9 cellular contexts compared by ENCODE assay signal in the genomic region with DNA sequence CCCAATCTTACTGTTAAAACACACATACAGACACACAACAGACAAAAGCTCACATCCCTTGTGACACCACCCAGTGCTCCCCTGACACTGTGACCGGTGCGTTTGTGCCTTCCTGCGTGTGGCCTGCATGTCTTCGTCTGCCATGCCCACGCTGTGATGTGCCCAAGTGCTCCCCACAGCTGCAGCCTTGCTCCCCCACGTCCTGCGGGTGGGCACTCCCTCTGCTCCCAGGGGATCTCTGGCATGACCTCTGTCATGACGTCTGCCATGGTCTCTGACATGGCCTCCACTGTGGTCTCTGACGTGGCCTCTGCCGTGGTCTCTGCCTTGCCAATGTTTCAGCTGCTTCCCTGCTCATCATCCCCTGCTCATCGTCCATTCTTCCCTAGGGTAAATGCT.
DNase-seq lines count a peak whose midpoint lies in the region; ATAC-seq and TF ChIP-seq lines count a peak whose summit lies in the region.
"Had no signal": no experiment of that assay in that cellular context is flagged by ENCODE, and none has a peak within 500 bp of the region (broad histone marks: within the 10 kb centered on the region; RNA-seq: fewer than 3 reads in every experiment).

No MANE protein-coding gene starts in this region.

- peaks cover 22 to 37% of the 10 kb centered on the region in 2 donors for H3K4me1 Mint-ChIP-seq in stimulated activated naive B cell treated with anti-CD40 and anti-IgM and Interleukin-4, amounts not matched to agents 10 μg/mL and 1 μg/mL and 100 μg/mL, for 72 hours

- H3K4me3 Mint-ChIP-seq in stimulated activated naive B cell treated with anti-CD40 and anti-IgM and Interleukin-4, amounts not matched to agents 10 μg/mL and 1 μg/mL and 100 μg/mL, for 72 hours: peak overlapping the region; percentile 86 to 88

- TF ChIP-seq CTCF in GM10266 (IDR thresholded peaks at IDR 0.05; ENCODE audit: control insufficient read depth, insufficient read depth, low read depth, missing control alignments): no peak

- DNase-seq in activated T-cell treated with anti-CD3 and anti-CD28 coated beads, Interleukin-2, amount 50 U/mL, for 1 hour: peak; percentile 16
- no peak for DNase-seq in activated T-cell treated with anti-CD3 and anti-CD28 coated beads, Interleukin-2, amount 50 U/mL, for 48 hours
- DNase-seq in activated naive CD4-positive, alpha-beta T cell treated with anti-CD3 and anti-CD28 coated beads, Interleukin-2, amount 50 U/mL, for 72 hours (ENCODE audit: low spot score in 2 of 2): no peak
- DNase-seq in stimulated activated naive B cell treated with anti-CD40 and anti-IgM and Interleukin-4, amounts not matched to agents 10 μg/mL and 1 μg/mL and 100 μg/mL, for 72 hours: peak; percentile 54
- DNase-seq in mucosa of gallbladder (ENCODE audit: low spot score): no peak
- DNase-seq in GM10266 (ENCODE audit: extremely low spot score): no peak
- DNase-seq in T1000 (lab: John Stamatoyannopoulos, UW): no peak
- DNase-seq: NCI-H187 had no signal

- no peaks in the 10 kb centered on the region for H3K36me3 Mint-ChIP-seq in activated naive CD4-positive, alpha-beta T cell treated with anti-CD3 and anti-CD28 coated beads, Interleukin-2, amount 50 U/mL, for 72 hours
- H3K36me3 Mint-ChIP-seq in stimulated activated naive B cell treated with anti-CD40 and anti-IgM and Interleukin-4, amounts not matched to agents 10 μg/mL and 1 μg/mL and 100 μg/mL, for 72 hours: peaks cover 4 to 7% of the 10 kb centered on the region in 2 donors

- H3K27ac Mint-ChIP-seq in activated naive CD4-positive, alpha-beta T cell treated with anti-CD3 and anti-CD28 coated beads, Interleukin-2, amount 50 U/mL, for 72 hours: peak overlapping the region; percentile 72 to 91
- peak overlapping the region; percentile 96 for H3K27ac Mint-ChIP-seq in stimulated activated naive B cell treated with anti-CD40 and anti-IgM and Interleukin-4, amounts not matched to agents 10 μg/mL and 1 μg/mL and 100 μg/mL, for 72 hours

- no peaks in the 10 kb centered on the region for H3K27me3 Mint-ChIP-seq in stimulated activated naive B cell treated with anti-CD40 and anti-IgM and Interleukin-4, amounts not matched to agents 10 μg/mL and 1 μg/mL and 100 μg/mL, for 72 hours

- peak; percentile 9 for ATAC-seq in HG02973 (IDR thresholded peaks at IDR 0.05; ENCODE audit: unreplicated experiment)
- ATAC-seq in activated naive CD4-positive, alpha-beta T cell treated with anti-CD3 and anti-CD28 coated beads, Interleukin-2, amount 50 U/mL, for 72 hours: peak in 1 of 2 donors; percentile 7
- peak; percentile 42 to 46 for ATAC-seq in stimulated activated naive B cell treated with anti-CD40 and anti-IgM and Interleukin-4, amounts not matched to agents 10 μg/mL and 1 μg/mL and 100 μg/mL, for 72 hours (replicated peaks)

- no peaks in the 10 kb centered on the region for H3K9me3 Mint-ChIP-seq in activated naive CD4-positive, alpha-beta T cell treated with anti-CD3 and anti-CD28 coated beads, Interleukin-2, amount 50 U/mL, for 72 hours
- H3K9me3 Mint-ChIP-seq in stimulated activated naive B cell treated with anti-CD40 and anti-IgM and Interleukin-4, amounts not matched to agents 10 μg/mL and 1 μg/mL and 100 μg/mL, for 72 hours: peaks cover 3 to 4% of the 10 kb centered on the region in 2 donors

Comparison
In these comparisons a context has a peak if more than half of its experiments do, and no peak if none do; other contexts are left out.
1. DNase-seq: peak in activated T-cell treated with anti-CD3 and anti-CD28 coated beads, Interleukin-2, amount 50 U/mL, for 1 hour (single experiment) and stimulated activated naive B cell treated with anti-CD40 and anti-IgM and Interleukin-4, amounts not matched to agents 10 μg/mL and 1 μg/mL and 100 μg/mL, for 72 hours (single experiment); none in activated T-cell treated with anti-CD3 and anti-CD28 coated beads, Interleukin-2, amount 50 U/mL, for 48 hours (0 of 2), activated naive CD4-positive, alpha-beta T cell treated with anti-CD3 and anti-CD28 coated beads, Interleukin-2, amount 50 U/mL, for 72 hours (0 of 2), mucosa of gallbladder (single experiment), GM10266 (single experiment) and T1000 (single experiment).